Comparison of ENCODE assay signal across 8 cellular contexts in genomic region chr22:36290391-36291075, GRCh38. TPM values are rescaled to one million over a fixed set of nuclear protein-coding genes. Genes with fewer than 3 reads are reported as not detected.
DNase-seq lines count a peak whose midpoint lies in the region; ATAC-seq and TF ChIP-seq lines count a peak whose summit lies in the region.
"Not testable (repeated sequence)": the region's sequence is repeated elsewhere in the genome, so short reads cannot be mapped to it uniquely, and the experiment has no call there.
"Had no signal": no experiment of that assay in that cellular context is flagged by ENCODE, and none has a peak within 500 bp of the region (broad histone marks: within the 10 kb centered on the region; RNA-seq: fewer than 3 reads in every experiment).

No MANE protein-coding gene starts in this region.

- peaks cover 96% of the 10 kb centered on the region for H3K36me3 Mint-ChIP-seq in activated T-helper 17 cell treated with anti-CD3 and anti-CD28 coated beads, Interleukin-2, amount 50 U/mL, for 72 hours (ENCODE audit: low read depth)
- H3K36me3 Mint-ChIP-seq in chondrocyte (ENCODE audit: low read depth) = peaks cover 56% of the 10 kb centered on the region
- peaks cover 31 to 75% (median 57%) of the 10 kb centered on the region in 5 donors for H3K36me3 Mint-ChIP-seq in naive thymus-derived CD4-positive, alpha-beta T cell

- H3K4me1 ChIP-seq in DND-41 (ENCODE audit: insufficient read depth, low read length); right lobe of liver: not testable (repeated sequence)
- peaks cover 17% of the 10 kb centered on the region for H3K4me1 ChIP-seq in left ventricle myocardium inferior
- peaks cover 32 to 34% of the 10 kb centered on the region in 2 donors for H3K4me1 ChIP-seq in naive thymus-derived CD4-positive, alpha-beta T cell (ENCODE audit: control insufficient read depth in 2 of 2, insufficient read depth in 2 of 2, low read length in 2 of 2)
- H3K4me1 ChIP-seq in spleen = peaks cover 0 to 56% (median 22%) of the 10 kb centered on the region in 6 donors

- H3K4me1 Mint-ChIP-seq in activated T-helper 17 cell treated with anti-CD3 and anti-CD28 coated beads, Interleukin-2, amount 50 U/mL, for 72 hours = peaks cover 20% of the 10 kb centered on the region
- H3K4me1 Mint-ChIP-seq in chondrocyte (ENCODE audit: low read depth) = peaks cover 10% of the 10 kb centered on the region
- H3K4me1 Mint-ChIP-seq in naive thymus-derived CD4-positive, alpha-beta T cell = peaks cover 30 to 55% (median 46%) of the 10 kb centered on the region in 7 donors

- H3K4me2 ChIP-seq in DND-41 (ENCODE audit: insufficient read depth, low read length) = not testable (repeated sequence)

- POLR2A ChIA-PET in naive thymus-derived CD4-positive, alpha-beta T cell (lab: Charles Lee) = interaction anchor here (1.8 kb wide), 1 partner anchor 12 kb away, joined by 8 read pairs; no protein-coding TSS in a partner anchor

- not testable (repeated sequence) for H3K27ac ChIP-seq in DND-41 (ENCODE audit: low read length); left ventricle myocardium inferior (replicated peaks); right lobe of liver; naive thymus-derived CD4-positive, alpha-beta T cell (ENCODE audit: low read depth, low read length); spleen

- TF ChIP-seq CTCF in DND-41 (IDR thresholded peaks at IDR 0.05; ENCODE audit: borderline replicate concordance, extremely low read depth, low read length, poor library complexity, severe bottlenecking); chondrocyte (IDR thresholded peaks at IDR 0.05); left ventricle myocardium inferior (IDR thresholded peaks at IDR 0.05; ENCODE audit: borderline replicate concordance); right lobe of liver (IDR thresholded peaks at IDR 0.05); spleen (IDR thresholded peaks at IDR 0.05 in 8 of 11, conservative IDR thresholded peaks at IDR 0.05 in 3 of 11): not testable (repeated sequence)

- TF ChIP-seq POLR2A in right lobe of liver (IDR thresholded peaks at IDR 0.05); spleen (IDR thresholded peaks at IDR 0.05): not testable (repeated sequence)

- H3K36me3 ChIP-seq in DND-41 (ENCODE audit: insufficient read depth, low read length) (peaks cover 83% of the 10 kb centered on the region), left ventricle myocardium inferior (peaks cover 90% of the 10 kb centered on the region), right lobe of liver (peaks cover 47 to 78% (median 62%) of the 10 kb centered on the region in 4 donors), spleen (peaks cover 22 to 100% (median 93%) of the 10 kb centered on the region in 6 donors)
- H3K36me3 ChIP-seq in naive thymus-derived CD4-positive, alpha-beta T cell (ENCODE audit: control insufficient read depth in 2 of 3, insufficient read depth in 3 of 3, low read length in 3 of 3) = peaks cover 55 to 85% (median 69%) of the 10 kb centered on the region in 3 experiments

- H3K9me3 ChIP-seq in DND-41 (ENCODE audit: insufficient read depth, low read length, severe bottlenecking) = peaks cover 13% of the 10 kb centered on the region
- H3K9me3 ChIP-seq in left ventricle myocardium inferior (replicated peaks); right lobe of liver; naive thymus-derived CD4-positive, alpha-beta T cell (ENCODE audit: control insufficient read depth in 2 of 3, low read length in 3 of 3); spleen: not testable (repeated sequence)

- not testable (repeated sequence) for H3K4me3 ChIP-seq in DND-41 (ENCODE audit: low read depth in 1 of 2, low read length in 2 of 2); left ventricle myocardium inferior; right lobe of liver; naive thymus-derived CD4-positive, alpha-beta T cell (ENCODE audit: low read length); spleen

- H2AFZ ChIP-seq in DND-41 (ENCODE audit: low read depth, low read length) = not testable (repeated sequence)

- not testable (repeated sequence) for H3K9ac ChIP-seq in DND-41 (ENCODE audit: low read depth, low read length)

- not testable (repeated sequence) for H3K27me3 Mint-ChIP-seq in activated T-helper 17 cell treated with anti-CD3 and anti-CD28 coated beads, Interleukin-2, amount 50 U/mL, for 72 hours; chondrocyte (ENCODE audit: low read depth); naive thymus-derived CD4-positive, alpha-beta T cell

- CTCF ChIA-PET in naive thymus-derived CD4-positive, alpha-beta T cell (lab: Charles Lee) = interaction anchor here (1.4 to 2.3 kb wide), 2 partner anchors 10 to 11 kb away, joined by 3 to 9 read pairs; no protein-coding TSS in a partner anchor

- H3K27ac Mint-ChIP-seq in activated T-helper 17 cell treated with anti-CD3 and anti-CD28 coated beads, Interleukin-2, amount 50 U/mL, for 72 hours = peak overlapping the region; percentile 92
- not testable (repeated sequence) for H3K27ac Mint-ChIP-seq in chondrocyte (ENCODE audit: unreplicated experiment)
- peak overlapping the region in 5 of 9 donors; percentile 3 to 97 (median 28) for H3K27ac Mint-ChIP-seq in naive thymus-derived CD4-positive, alpha-beta T cell

- ATAC-seq in DND-41 (ENCODE audit: insufficient read depth, low read depth); activated T-helper 17 cell treated with anti-CD3 and anti-CD28 coated beads, Interleukin-2, amount 50 U/mL, for 72 hours (replicated peaks); right lobe of liver; naive thymus-derived CD4-positive, alpha-beta T cell: not testable (repeated sequence)

- 93% methylated on average over 3 of the region's 40 CpGs for WGBS in right lobe of liver (ENCODE audit: insufficient coverage, low coverage, low lambda C conversion rate, missing lambda C conversion rate)
- WGBS in spleen, 5 donors = 91 to 97% (median 95%) methylated on average over 5 to 22 of the region's 40 CpGs

- not testable (repeated sequence) for H3K9me3 Mint-ChIP-seq in activated T-helper 17 cell treated with anti-CD3 and anti-CD28 coated beads, Interleukin-2, amount 50 U/mL, for 72 hours; chondrocyte (ENCODE audit: low read depth)
- peaks cover 0 to 34% (median 3%) of the 10 kb centered on the region in 11 donors for H3K9me3 Mint-ChIP-seq in naive thymus-derived CD4-positive, alpha-beta T cell

- H3K4me3 Mint-ChIP-seq in activated T-helper 17 cell treated with anti-CD3 and anti-CD28 coated beads, Interleukin-2, amount 50 U/mL, for 72 hours = peak overlapping the region; percentile 40
- H3K4me3 Mint-ChIP-seq in chondrocyte (ENCODE audit: unreplicated experiment) = not testable (repeated sequence)
- peak overlapping the region in 2 of 10 donors; percentile 38 to 79 for H3K4me3 Mint-ChIP-seq in naive thymus-derived CD4-positive, alpha-beta T cell

- not testable (repeated sequence) for H3K27me3 ChIP-seq in DND-41 (ENCODE audit: insufficient read depth, low read length, poor library complexity); left ventricle myocardium inferior (ENCODE audit: low read depth); right lobe of liver; naive thymus-derived CD4-positive, alpha-beta T cell (ENCODE audit: control insufficient read depth in 2 of 2, insufficient read depth in 2 of 2, low read length in 2 of 2); spleen (replicated peaks in 1 of 7)

- not testable (repeated sequence) for H3K79me2 ChIP-seq in DND-41 (ENCODE audit: insufficient read depth, low read length)

- DNase-seq in DND-41 (peak; percentile 31), chondrocyte (ENCODE audit: low spot score) (peak; percentile 59), left ventricle myocardium inferior (peak; percentile 6), right lobe of liver (peak in 2 of 3 donors; percentile 7 to 11), spleen (peak; percentile 71)
- not testable (repeated sequence) for DNase-seq in naive thymus-derived CD4-positive, alpha-beta T cell

- intact Hi-C loops in left ventricle myocardium inferior (cut with micrococcal nuclease); right lobe of liver (cut with DNase I); naive thymus-derived CD4-positive, alpha-beta T cell (cut with micrococcal nuclease); spleen (cut with DNase I; ENCODE audit: low total_unique reads): not testable (repeated sequence)

- not testable (repeated sequence) for H4K20me1 ChIP-seq in DND-41 (ENCODE audit: insufficient read depth, low read length)

RNA-seq across cellular contexts. Expression of gene APOL1, which starts 37.6 kb away (rescaled TPM):
- total RNA-seq in activated T-helper 17 cell treated with anti-CD3 and anti-CD28 coated beads, Interleukin-2, amount 50 U/mL, for 72 hours = 10 to 100 TPM; 52.8 to 89.4 TPM
- total RNA-seq in chondrocyte (16.7 to 38.4 TPM (median 16.9 TPM) in 3 replicates), left ventricle myocardium inferior (15.2 TPM), right lobe of liver (100 to 1,000 TPM in 5 of 6 experiments, 10 to 100 TPM in 1; 85.1 to 299 (median 119) TPM), spleen (100 to 1,000 TPM in 1 of 7 donors, 10 to 100 TPM in 6; 33.3 to 108 (median 73.9) TPM)
- total RNA-seq in naive thymus-derived CD4-positive, alpha-beta T cell = 10 to 100 TPM in 4 of 5 experiments, 1 to 10 TPM in 1; 8.6 to 91.1 (median 18.4) TPM
- polyA plus RNA-seq in naive thymus-derived CD4-positive, alpha-beta T cell = 10 to 100 TPM in 1 of 2 donors, 1 to 10 TPM in 1; 6.2 to 14.9 TPM
- 10 to 100 TPM in 2 of 3 donors, 1 to 10 TPM in 1; 10.0 to 24.2 (median 11.4) TPM for polyA plus RNA-seq in spleen
- total RNA-seq: H9 had no signal

RNA-seq across cellular contexts. Expression of gene APOL2, which starts 51.2 kb away (rescaled TPM):
- 100 to 1,000 TPM; 105 to 116 TPM for total RNA-seq in activated T-helper 17 cell treated with anti-CD3 and anti-CD28 coated beads, Interleukin-2, amount 50 U/mL, for 72 hours
- 58.7 to 84.1 TPM (median 83.8 TPM) in 3 replicates for total RNA-seq in chondrocyte
- 69.6 TPM for total RNA-seq in left ventricle myocardium inferior
- 100 to 1,000 TPM in 1 of 6 experiments, 10 to 100 TPM in 5; 40.8 to 121 (median 57.5) TPM for total RNA-seq in right lobe of liver
- total RNA-seq in naive thymus-derived CD4-positive, alpha-beta T cell = 100 to 1,000 TPM in 1 of 5 experiments, 10 to 100 TPM in 4; 30.1 to 133 (median 66.9) TPM
- polyA plus RNA-seq in naive thymus-derived CD4-positive, alpha-beta T cell = 10 to 100 TPM; 13.4 to 14.9 TPM
- total RNA-seq in spleen = 10 to 100 TPM; 53.2 to 77.2 (median 59.3) TPM
- polyA plus RNA-seq in spleen = 10 to 100 TPM; 16.0 to 35.0 (median 20.2) TPM
